ENCODE assay signal across 8 cellular contexts in genomic region chr1:85275701-85276289, GRCh38. TPM values are rescaled to one million over a fixed set of nuclear protein-coding genes. Genes with fewer than 3 reads are reported as not detected.
A peak's percentile ranks its signal among the peaks of the same experiment; 100 is the strongest.
DNase-seq lines count a peak whose midpoint lies in the region; ATAC-seq and TF ChIP-seq lines count a peak whose summit lies in the region.

No MANE protein-coding gene starts in this region.

- intact Hi-C loops in left ventricle myocardium superior (cut with micrococcal nuclease) (no loop called here), breast epithelium (cut with DNase I; ENCODE audit: low total_unique reads) (no loop called here), upper lobe of right lung (cut with DNase I) (no loop called here)

- no peak for TF ChIP-seq POLR2A in breast epithelium (IDR thresholded peaks at IDR 0.05)

- ATAC-seq in left ventricle myocardium superior (no peak), upper lobe of right lung (no peak)

- peaks cover 5% of the 10 kb centered on the region for H3K4me1 ChIP-seq in cardiac muscle cell (ENCODE audit: low read depth)
- H3K4me1 ChIP-seq in breast epithelium, result peaks cover 0 to 9% of the 10 kb centered on the region in 2 donors
- peaks cover 36% of the 10 kb centered on the region for H3K4me1 ChIP-seq in upper lobe of right lung

- DNase-seq in cardiac muscle cell (ENCODE audit: low read depth in 1 of 2, low spot score in 1 of 2) (no peak), left ventricle myocardium superior (no peak), NAMALWA (ENCODE audit: low spot score) (peak; percentile 81), breast epithelium (ENCODE audit: low spot score in 2 of 2) (no peak), lung microvascular endothelial cell (ENCODE audit: low read depth in 2 of 2) (peak; percentile 38 to 51), upper lobe of right lung (no peak), HPDE6-E6E7 (ENCODE audit: extremely low spot score) (no peak), RPMI8226 (no peak)

- no peaks in the 10 kb centered on the region for H3K27me3 ChIP-seq in cardiac muscle cell
- no peaks in the 10 kb centered on the region for H3K27me3 ChIP-seq in breast epithelium
- no peaks in the 10 kb centered on the region for H3K27me3 ChIP-seq in upper lobe of right lung

- TF ChIP-seq CTCF in cardiac muscle cell (IDR thresholded peaks at IDR 0.05; ENCODE audit: low read depth, low read length), result no peak
- no peak for TF ChIP-seq CTCF in breast epithelium (IDR thresholded peaks at IDR 0.05)
- no peak for TF ChIP-seq CTCF in upper lobe of right lung (IDR thresholded peaks at IDR 0.05)

- peak overlapping the region; percentile 89 for H3K27ac ChIP-seq in cardiac muscle cell
- peak overlapping the region; percentile 97 for H3K27ac ChIP-seq in breast epithelium
- peak overlapping the region; percentile 96 for H3K27ac ChIP-seq in upper lobe of right lung

- H3K36me3 ChIP-seq in cardiac muscle cell (peaks cover 2% of the 10 kb centered on the region), breast epithelium (no peaks in the 10 kb centered on the region), upper lobe of right lung (peaks cover 19% of the 10 kb centered on the region)

- H3K4me3 ChIP-seq in cardiac muscle cell (peak overlapping the region; percentile 76), breast epithelium (peak overlapping the region; percentile 86 to 90 (median 88)), upper lobe of right lung (peak overlapping the region; percentile 82)

- H3K9me3 ChIP-seq in cardiac muscle cell (ENCODE audit: low read depth) (no peaks in the 10 kb centered on the region), breast epithelium (no peaks in the 10 kb centered on the region), upper lobe of right lung (no peaks in the 10 kb centered on the region)

RNA-seq across cellular contexts. Expression of gene BCL10, which starts 0.6 kb away (rescaled TPM):
- 11.7 and 12.8 TPM in 2 replicates for total RNA-seq in cardiac muscle cell
- 11.7 and 18.9 TPM in 2 replicates for polyA plus RNA-seq in cardiac muscle cell
- 8.4 TPM for total RNA-seq in left ventricle myocardium superior
- 10 to 100 TPM; 16.5 to 23.6 (median 17.7) TPM for total RNA-seq in breast epithelium
- total RNA-seq in lung microvascular endothelial cell, result 53.0 and 92.5 TPM in 2 replicates
- 25.9 TPM for total RNA-seq in upper lobe of right lung

RNA-seq across cellular contexts. Expression of gene C1orf52, which starts 16.3 kb away (rescaled TPM):
- total RNA-seq in cardiac muscle cell (63.4 and 71.6 TPM in 2 replicates), left ventricle myocardium superior (18.7 TPM), breast epithelium (10 to 100 TPM; 11.6 to 21.6 (median 15.0) TPM), lung microvascular endothelial cell (9.4 and 17.5 TPM in 2 replicates), upper lobe of right lung (22.5 TPM)
- polyA plus RNA-seq in cardiac muscle cell, result 82.1 and 91.4 TPM in 2 replicates

Comparison
In these comparisons a context has a peak if more than half of its experiments do, and no peak if none do; other contexts are left out.
1. DNase-seq: peak in NAMALWA (single experiment) and lung microvascular endothelial cell (2 of 2); none in cardiac muscle cell (0 of 2), left ventricle myocardium superior (single experiment), breast epithelium (0 of 2), upper lobe of right lung (single experiment), HPDE6-E6E7 (single experiment) and RPMI8226 (single experiment).
2. Peak in every context shown above with its lines, with median percentiles within 50 percentile points of each other: H3K27ac ChIP-seq and H3K4me3 ChIP-seq.